In the genomic region with DNA sequence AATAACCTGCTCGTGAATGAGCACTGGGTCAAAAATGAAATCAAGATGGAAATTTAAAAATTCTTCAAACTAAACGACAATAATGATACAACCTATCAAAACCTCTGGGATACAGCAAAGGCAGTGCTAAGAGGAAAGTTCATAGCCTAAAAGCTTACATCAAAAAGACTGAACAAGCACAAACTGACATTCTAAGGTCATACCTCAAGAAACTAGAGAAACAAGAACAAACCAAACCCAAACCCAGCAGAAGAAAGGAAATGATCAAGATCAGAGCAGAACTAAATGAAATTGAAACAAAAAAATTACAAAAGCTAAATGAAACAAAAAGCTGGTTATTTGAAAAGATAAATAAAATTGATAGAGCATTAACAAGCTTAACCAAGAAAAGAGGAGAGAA, we compare ENCODE assay signal across 7 cellular contexts. TPM values are rescaled to one million over a fixed set of nuclear protein-coding genes. Genes with fewer than 3 reads are reported as not detected.
DNase-seq lines count a peak whose midpoint lies in the region; ATAC-seq lines count a peak whose summit lies in the region.
"Not testable (repeated sequence)": the region's sequence is repeated elsewhere in the genome, so short reads cannot be mapped to it uniquely, and the experiment has no call there.

No MANE protein-coding gene starts in this region.

- H3K9me3 Mint-ChIP-seq in CD8-positive, alpha-beta memory T cell; activated CD4-positive, alpha-beta memory T cell treated with anti-CD3 and anti-CD28 coated beads, Interleukin-2, amount 10 ng/mL, durations not matched to agents 7 days and 5 days; activated T-cell treated with anti-CD3 and anti-CD28 coated beads, Interleukin-2, amount 50 U/mL, for 4 hours; activated naive CD4-positive, alpha-beta T cell treated with anti-CD3 and anti-CD28 coated beads, Interleukin-2, amount 50 U/mL, for 24 hours; effector memory CD8-positive, alpha-beta T cell; stimulated activated effector memory CD8-positive, alpha-beta T cell treated with anti-CD3 and anti-CD28 coated beads, Interleukin-12 subunit alpha, Interleukin-12 subunit beta, amount 100 ng/mL, for 72 hours: not testable (repeated sequence)
- peaks cover 13% of the 10 kb centered on the region for H3K9me3 Mint-ChIP-seq in T-helper 2 cell treated with Interferon-gamma antibody and Interleukin-4, amounts not matched to agents 5 μg/mL and 100 μg/mL, for 36 hours

- CTCF ChIA-PET in CD8-positive, alpha-beta memory T cell (lab: Charles Lee), result not testable (repeated sequence)
- CTCF ChIA-PET in activated CD4-positive, alpha-beta memory T cell treated with anti-CD3 and anti-CD28 coated beads, Interleukin-2, amount 10 ng/mL, durations not matched to agents 7 days and 5 days (lab: Charles Lee), result interaction anchor here (0.5 to 0.9 kb wide), 3 partner anchors 22 to 54 kb away, joined by 3 to 4 read pairs (median 4); a partner anchor contains a TSS

- H3K9me3 ChIP-seq in CD8-positive, alpha-beta memory T cell (ENCODE audit: low read length), result not testable (repeated sequence)

- H3K4me1 ChIP-seq in CD8-positive, alpha-beta memory T cell (ENCODE audit: insufficient read depth, low read length), result not testable (repeated sequence)

- POLR2A ChIA-PET in CD8-positive, alpha-beta memory T cell (lab: Charles Lee), result not testable (repeated sequence)
- POLR2A ChIA-PET in activated CD4-positive, alpha-beta memory T cell treated with anti-CD3 and anti-CD28 coated beads, Interleukin-2, amount 10 ng/mL, durations not matched to agents 7 days and 5 days (lab: Charles Lee), result interaction anchor here (0.7 to 2.2 kb wide), 4 partner anchors 22 to 224 kb away, joined by 4 to 6 read pairs (median 5); a partner anchor contains a TSS

- DNase-seq in CD8-positive, alpha-beta memory T cell; T-helper 2 cell treated with Interferon-gamma antibody and Interleukin-4, amounts not matched to agents 5 μg/mL and 100 μg/mL, for 36 hours (ENCODE audit: low spot score); activated CD4-positive, alpha-beta memory T cell treated with anti-CD3 and anti-CD28 coated beads, Interleukin-2, amount 10 ng/mL, durations not matched to agents 7 days and 5 days; activated T-cell treated with anti-CD3 and anti-CD28 coated beads, Interleukin-2, amount 50 U/mL, for 4 hours; effector memory CD8-positive, alpha-beta T cell; stimulated activated effector memory CD8-positive, alpha-beta T cell treated with anti-CD3 and anti-CD28 coated beads, Interleukin-12 subunit alpha, Interleukin-12 subunit beta, amount 100 ng/mL, for 72 hours (ENCODE audit: low spot score in 2 of 2): not testable (repeated sequence)

- H3K4me3 ChIP-seq in CD8-positive, alpha-beta memory T cell (ENCODE audit: low read length), result not testable (repeated sequence)

- not testable (repeated sequence) for H3K36me3 Mint-ChIP-seq in CD8-positive, alpha-beta memory T cell; T-helper 2 cell treated with Interferon-gamma antibody and Interleukin-4, amounts not matched to agents 5 μg/mL and 100 μg/mL, for 36 hours (ENCODE audit: low read depth); activated T-cell treated with anti-CD3 and anti-CD28 coated beads, Interleukin-2, amount 50 U/mL, for 4 hours (ENCODE audit: insufficient read depth); activated naive CD4-positive, alpha-beta T cell treated with anti-CD3 and anti-CD28 coated beads, Interleukin-2, amount 50 U/mL, for 24 hours; effector memory CD8-positive, alpha-beta T cell (ENCODE audit: insufficient read depth); stimulated activated effector memory CD8-positive, alpha-beta T cell treated with anti-CD3 and anti-CD28 coated beads, Interleukin-12 subunit alpha, Interleukin-12 subunit beta, amount 100 ng/mL, for 72 hours
- peaks cover 13% of the 10 kb centered on the region for H3K36me3 Mint-ChIP-seq in activated CD4-positive, alpha-beta memory T cell treated with anti-CD3 and anti-CD28 coated beads, Interleukin-2, amount 10 ng/mL, durations not matched to agents 7 days and 5 days (ENCODE audit: low read depth)

- not testable (repeated sequence) for H3K36me3 ChIP-seq in CD8-positive, alpha-beta memory T cell (ENCODE audit: insufficient read depth, low read length)

- peaks cover 8 to 14% (median 13%) of the 10 kb centered on the region in 3 donors for H3K4me1 Mint-ChIP-seq in CD8-positive, alpha-beta memory T cell
- peaks cover 26% of the 10 kb centered on the region for H3K4me1 Mint-ChIP-seq in T-helper 2 cell treated with Interferon-gamma antibody and Interleukin-4, amounts not matched to agents 5 μg/mL and 100 μg/mL, for 36 hours (ENCODE audit: low read depth)
- H3K4me1 Mint-ChIP-seq in activated CD4-positive, alpha-beta memory T cell treated with anti-CD3 and anti-CD28 coated beads, Interleukin-2, amount 10 ng/mL, durations not matched to agents 7 days and 5 days, result peaks cover 21% of the 10 kb centered on the region
- peaks cover 16% of the 10 kb centered on the region for H3K4me1 Mint-ChIP-seq in activated T-cell treated with anti-CD3 and anti-CD28 coated beads, Interleukin-2, amount 50 U/mL, for 4 hours (ENCODE audit: low read depth)
- peaks cover 24% of the 10 kb centered on the region for H3K4me1 Mint-ChIP-seq in activated naive CD4-positive, alpha-beta T cell treated with anti-CD3 and anti-CD28 coated beads, Interleukin-2, amount 50 U/mL, for 24 hours
- not testable (repeated sequence) for H3K4me1 Mint-ChIP-seq in effector memory CD8-positive, alpha-beta T cell (ENCODE audit: low read depth in 2 of 2); stimulated activated effector memory CD8-positive, alpha-beta T cell treated with anti-CD3 and anti-CD28 coated beads, Interleukin-12 subunit alpha, Interleukin-12 subunit beta, amount 100 ng/mL, for 72 hours

- not testable (repeated sequence) for H3K27me3 Mint-ChIP-seq in CD8-positive, alpha-beta memory T cell; T-helper 2 cell treated with Interferon-gamma antibody and Interleukin-4, amounts not matched to agents 5 μg/mL and 100 μg/mL, for 36 hours (ENCODE audit: low read depth); activated CD4-positive, alpha-beta memory T cell treated with anti-CD3 and anti-CD28 coated beads, Interleukin-2, amount 10 ng/mL, durations not matched to agents 7 days and 5 days; activated T-cell treated with anti-CD3 and anti-CD28 coated beads, Interleukin-2, amount 50 U/mL, for 4 hours (ENCODE audit: low read depth); activated naive CD4-positive, alpha-beta T cell treated with anti-CD3 and anti-CD28 coated beads, Interleukin-2, amount 50 U/mL, for 24 hours; effector memory CD8-positive, alpha-beta T cell

- H3K27ac Mint-ChIP-seq in CD8-positive, alpha-beta memory T cell, result peak overlapping the region in 6 of 8 donors; percentile 3 to 89 (median 40)
- H3K27ac Mint-ChIP-seq in T-helper 2 cell treated with Interferon-gamma antibody and Interleukin-4, amounts not matched to agents 5 μg/mL and 100 μg/mL, for 36 hours, result peak overlapping the region; percentile 74
- peak overlapping the region; percentile 77 for H3K27ac Mint-ChIP-seq in activated CD4-positive, alpha-beta memory T cell treated with anti-CD3 and anti-CD28 coated beads, Interleukin-2, amount 10 ng/mL, durations not matched to agents 7 days and 5 days
- peak overlapping the region; percentile 69 for H3K27ac Mint-ChIP-seq in activated naive CD4-positive, alpha-beta T cell treated with anti-CD3 and anti-CD28 coated beads, Interleukin-2, amount 50 U/mL, for 24 hours
- peak overlapping the region; percentile 41 to 66 for H3K27ac Mint-ChIP-seq in effector memory CD8-positive, alpha-beta T cell
- H3K27ac Mint-ChIP-seq in stimulated activated effector memory CD8-positive, alpha-beta T cell treated with anti-CD3 and anti-CD28 coated beads, Interleukin-12 subunit alpha, Interleukin-12 subunit beta, amount 100 ng/mL, for 72 hours, result peak overlapping the region; percentile 71

- ATAC-seq in activated T-cell treated with anti-CD3 and anti-CD28 coated beads, Interleukin-2, amount 50 U/mL, for 4 hours; effector memory CD8-positive, alpha-beta T cell (replicated peaks); stimulated activated effector memory CD8-positive, alpha-beta T cell treated with anti-CD3 and anti-CD28 coated beads, Interleukin-12 subunit alpha, Interleukin-12 subunit beta, amount 100 ng/mL, for 72 hours: not testable (repeated sequence)

- H3K27me3 ChIP-seq in CD8-positive, alpha-beta memory T cell (ENCODE audit: insufficient read depth, low read length, poor library complexity, severe bottlenecking), result not testable (repeated sequence)

- H3K4me3 Mint-ChIP-seq in CD8-positive, alpha-beta memory T cell; effector memory CD8-positive, alpha-beta T cell: not testable (repeated sequence)
- peak overlapping the region; percentile 57 for H3K4me3 Mint-ChIP-seq in T-helper 2 cell treated with Interferon-gamma antibody and Interleukin-4, amounts not matched to agents 5 μg/mL and 100 μg/mL, for 36 hours
- H3K4me3 Mint-ChIP-seq in activated CD4-positive, alpha-beta memory T cell treated with anti-CD3 and anti-CD28 coated beads, Interleukin-2, amount 10 ng/mL, durations not matched to agents 7 days and 5 days, result peak overlapping the region; percentile 31
- peak overlapping the region; percentile 19 for H3K4me3 Mint-ChIP-seq in activated T-cell treated with anti-CD3 and anti-CD28 coated beads, Interleukin-2, amount 50 U/mL, for 4 hours
- peak overlapping the region; percentile 64 for H3K4me3 Mint-ChIP-seq in activated naive CD4-positive, alpha-beta T cell treated with anti-CD3 and anti-CD28 coated beads, Interleukin-2, amount 50 U/mL, for 24 hours
- H3K4me3 Mint-ChIP-seq in stimulated activated effector memory CD8-positive, alpha-beta T cell treated with anti-CD3 and anti-CD28 coated beads, Interleukin-12 subunit alpha, Interleukin-12 subunit beta, amount 100 ng/mL, for 72 hours, result peak overlapping the region; percentile 18

- not testable (repeated sequence) for H3K27ac ChIP-seq in CD8-positive, alpha-beta memory T cell (ENCODE audit: low read depth, low read length)

RNA-seq across cellular contexts. Expression of a gene that starts 26.3 kb away (rescaled TPM):
- 10 to 100 TPM; 19.5 to 21.0 TPM for total RNA-seq in CD8-positive, alpha-beta memory T cell
- polyA plus RNA-seq in CD8-positive, alpha-beta memory T cell, result 27.8 TPM
- total RNA-seq in activated CD4-positive, alpha-beta memory T cell treated with anti-CD3 and anti-CD28 coated beads, Interleukin-2, amount 10 ng/mL, durations not matched to agents 7 days and 5 days, result 10 to 100 TPM; 30.8 to 33.0 TPM
- total RNA-seq in activated T-cell treated with anti-CD3 and anti-CD28 coated beads, Interleukin-2, amount 50 U/mL, for 4 hours, result 10 to 100 TPM; 14.7 to 19.7 (median 14.8) TPM

RNA-seq across cellular contexts. Expression of a gene that starts 32.4 kb away (rescaled TPM):
- 10 to 100 TPM; 92.5 to 94.0 TPM for total RNA-seq in CD8-positive, alpha-beta memory T cell
- 29.8 TPM for polyA plus RNA-seq in CD8-positive, alpha-beta memory T cell
- 10 to 100 TPM; 75.0 to 75.3 TPM for total RNA-seq in activated CD4-positive, alpha-beta memory T cell treated with anti-CD3 and anti-CD28 coated beads, Interleukin-2, amount 10 ng/mL, durations not matched to agents 7 days and 5 days
- 100 to 1,000 TPM in 2 of 3 donors, 10 to 100 TPM in 1; 99.2 to 107 (median 106) TPM for total RNA-seq in activated T-cell treated with anti-CD3 and anti-CD28 coated beads, Interleukin-2, amount 50 U/mL, for 4 hours

RNA-seq across cellular contexts. Expression of a gene that starts 37.3 kb away (rescaled TPM):
- 10 to 100 TPM; 25.9 to 28.7 TPM for total RNA-seq in CD8-positive, alpha-beta memory T cell
- 14.4 TPM for polyA plus RNA-seq in CD8-positive, alpha-beta memory T cell
- total RNA-seq in activated CD4-positive, alpha-beta memory T cell treated with anti-CD3 and anti-CD28 coated beads, Interleukin-2, amount 10 ng/mL, durations not matched to agents 7 days and 5 days, result 10 to 100 TPM; 31.9 to 37.3 TPM
- total RNA-seq in activated T-cell treated with anti-CD3 and anti-CD28 coated beads, Interleukin-2, amount 50 U/mL, for 4 hours, result 10 to 100 TPM; 18.7 to 22.9 (median 22.6) TPM
